In genomic region chr7:151058766-151059361, GRCh38 we compare ENCODE assay signal across 8 cellular contexts. TPM values are rescaled to one million over a fixed set of nuclear protein-coding genes. Genes with fewer than 3 reads are reported as not detected.
DNase-seq lines count a peak whose midpoint lies in the region; ATAC-seq and TF ChIP-seq lines count a peak whose summit lies in the region.

No MANE protein-coding gene starts in this region.

- TF ChIP-seq CTCF in RWPE1 (conservative IDR thresholded peaks at IDR 0.05; ENCODE audit: low read depth), result no peak

- peaks cover 5% of the 10 kb centered on the region for H3K36me3 ChIP-seq in effector memory CD4-positive, alpha-beta T cell (ENCODE audit: control insufficient read depth, insufficient read depth, low read length)

- H3K36me3 Mint-ChIP-seq in naive thymus-derived CD8-positive, alpha-beta T cell, result peaks cover 0 to 3% (median 0%) of the 10 kb centered on the region in 3 donors

- ATAC-seq in naive thymus-derived CD8-positive, alpha-beta T cell, result no peak
- ATAC-seq in GM19035 (IDR thresholded peaks at IDR 0.05; ENCODE audit: unreplicated experiment) (no peak), esophagus mucosa (no peak)

- H3K9me3 ChIP-seq in effector memory CD4-positive, alpha-beta T cell (ENCODE audit: control insufficient read depth, low read length), result no peaks in the 10 kb centered on the region

- H3K4me1 ChIP-seq in effector memory CD4-positive, alpha-beta T cell (ENCODE audit: control insufficient read depth, insufficient read depth, low read length, poor library complexity, severe bottlenecking), result peaks cover 29% of the 10 kb centered on the region

- CTCF ChIA-PET in RWPE1 (lab: Yijun Ruan, JAX), result interaction anchor here (1.0 kb wide), 2 partner anchors 26 to 52 kb away, joined by 3 to 4 read pairs; no protein-coding TSS in a partner anchor

- POLR2A ChIA-PET in RWPE1 (lab: Yijun Ruan, JAX; ENCODE audit: low non-redundant PET), result no interaction called here
- POLR2A ChIA-PET in naive thymus-derived CD8-positive, alpha-beta T cell (lab: Charles Lee), result interaction anchor here (0.6 to 5.2 kb wide), 8 partner anchors 20 to 690 kb away, joined by 3 to 42 read pairs (median 12); partner anchors contain the start of genes ABCB8, AGAP3, ATG9B and FASTK

- peaks cover 17 to 53% (median 42%) of the 10 kb centered on the region in 4 donors for H3K4me1 Mint-ChIP-seq in naive thymus-derived CD8-positive, alpha-beta T cell

- no peaks in the 10 kb centered on the region for H3K9me3 Mint-ChIP-seq in naive thymus-derived CD8-positive, alpha-beta T cell

- H3K27me3 ChIP-seq in effector memory CD4-positive, alpha-beta T cell (replicated peaks; ENCODE audit: control insufficient read depth, insufficient read depth, low read length, poor library complexity, severe bottlenecking), result no peaks in the 10 kb centered on the region

- DNase-seq in activated T-cell treated with anti-CD3 and anti-CD28 coated beads for 1 hour (ENCODE audit: low read depth) (peak; percentile 16), activated T-cell treated with anti-CD3 and anti-CD28 coated beads for 4 hours (no peak), RWPE1 (ENCODE audit: low spot score) (peak; percentile 4), DMS114 treated with DMSO at 0.1 percent for 48 hours (lab: John Stamatoyannopoulos, UW; ENCODE audit: unreplicated experiment) (no peak)
- DNase-seq in effector memory CD4-positive, alpha-beta T cell, result no peak
- peak in 1 of 10 donors; percentile 13 for DNase-seq in naive thymus-derived CD8-positive, alpha-beta T cell

- H3K27ac ChIP-seq in RWPE1, result peak overlapping the region; percentile 96
- H3K27ac ChIP-seq in effector memory CD4-positive, alpha-beta T cell (ENCODE audit: insufficient read depth, low read length, poor library complexity, severe bottlenecking), result peak overlapping the region; percentile 77

- H3K27me3 Mint-ChIP-seq in naive thymus-derived CD8-positive, alpha-beta T cell, result peaks cover 0 to 1% (median 0%) of the 10 kb centered on the region in 5 donors

- peak overlapping the region; percentile 88 to 97 (median 94) for H3K4me3 Mint-ChIP-seq in naive thymus-derived CD8-positive, alpha-beta T cell

- peak overlapping the region; percentile 85 to 98 (median 96) for H3K27ac Mint-ChIP-seq in naive thymus-derived CD8-positive, alpha-beta T cell

- peak overlapping the region; percentile 66 for H3K4me3 ChIP-seq in effector memory CD4-positive, alpha-beta T cell (ENCODE audit: insufficient read depth, low read depth, low read length, poor library complexity, severe bottlenecking)

RNA-seq across cellular contexts. Expression of gene SLC4A2, which starts 0.5 kb away (rescaled TPM):
- total RNA-seq in naive thymus-derived CD8-positive, alpha-beta T cell, result 10 to 100 TPM; 52.5 to 60.6 TPM
- 10 to 100 TPM; 10.1 to 18.0 (median 14.8) TPM for polyA plus RNA-seq in naive thymus-derived CD8-positive, alpha-beta T cell
- total RNA-seq in esophagus mucosa, result 35.9 TPM

RNA-seq across cellular contexts. Expression of gene CDK5, which starts 1.2 kb away (rescaled TPM):
- 1 to 10 TPM; 4.1 to 6.0 TPM for total RNA-seq in naive thymus-derived CD8-positive, alpha-beta T cell
- 10 to 100 TPM; 10.7 to 13.2 (median 11.7) TPM for polyA plus RNA-seq in naive thymus-derived CD8-positive, alpha-beta T cell
- 11.4 TPM for total RNA-seq in esophagus mucosa

RNA-seq across cellular contexts. Expression of gene ASIC3, which starts 10.5 kb away (rescaled TPM):
- total RNA-seq in naive thymus-derived CD8-positive, alpha-beta T cell, result 10 to 100 TPM; 13.5 TPM
- polyA plus RNA-seq in naive thymus-derived CD8-positive, alpha-beta T cell, result not detected
- 0.52 TPM for total RNA-seq in esophagus mucosa

RNA-seq across cellular contexts. Expression of gene FASTK, which starts 21.7 kb away (rescaled TPM):
- 100 to 1,000 TPM; 145 TPM for total RNA-seq in naive thymus-derived CD8-positive, alpha-beta T cell
- polyA plus RNA-seq in naive thymus-derived CD8-positive, alpha-beta T cell, result 10 to 100 TPM; 38.8 to 63.6 (median 44.2) TPM
- total RNA-seq in esophagus mucosa, result 55.5 TPM

RNA-seq across cellular contexts. Expression of gene TMUB1, which starts 24.4 kb away (rescaled TPM):
- 10 to 100 TPM; 41.8 to 45.6 TPM for total RNA-seq in naive thymus-derived CD8-positive, alpha-beta T cell
- 10 to 100 TPM; 42.9 to 70.6 (median 49.1) TPM for polyA plus RNA-seq in naive thymus-derived CD8-positive, alpha-beta T cell
- total RNA-seq in esophagus mucosa, result 23.2 TPM

Comparison
In these comparisons a context has a peak if more than half of its experiments do, and no peak if none do; other contexts are left out.
1. DNase-seq: peak in activated T-cell treated with anti-CD3 and anti-CD28 coated beads for 1 hour (single experiment) and RWPE1 (single experiment); none in activated T-cell treated with anti-CD3 and anti-CD28 coated beads for 4 hours (single experiment), effector memory CD4-positive, alpha-beta T cell (0 of 3) and DMS114 treated with DMSO at 0.1 percent for 48 hours (single experiment).